Comparison of ENCODE assay signal across 18 cellular contexts in the genomic region with DNA sequence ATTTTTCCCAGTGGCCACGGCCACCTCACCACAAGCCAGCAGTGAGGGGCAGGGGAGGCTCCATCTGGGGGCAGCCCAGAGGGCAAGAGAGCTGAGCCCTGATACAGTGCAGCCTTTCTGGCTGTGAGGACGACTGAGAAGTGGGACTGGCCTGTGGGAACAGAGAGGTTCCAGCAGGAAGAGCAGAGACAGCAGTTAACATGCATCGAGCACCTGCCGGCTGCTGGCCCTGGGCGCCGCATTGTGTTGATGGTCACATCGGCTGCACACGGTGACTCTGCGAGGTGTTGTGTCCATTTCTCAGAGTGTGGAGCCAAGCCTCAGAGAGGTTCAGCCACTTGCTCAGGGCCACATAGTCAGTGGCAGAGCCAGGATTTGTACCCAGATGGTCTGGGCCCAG. TPM values are rescaled to one million over a fixed set of nuclear protein-coding genes. Genes with fewer than 3 reads are reported as not detected.
A peak's percentile ranks its signal among the peaks of the same experiment; 100 is the strongest.
DNase-seq lines count a peak whose midpoint lies in the region; ATAC-seq, FAIRE-seq and TF ChIP-seq lines count a peak whose summit lies in the region.
"Had no signal": no experiment of that assay in that cellular context is flagged by ENCODE, and none has a peak within 500 bp of the region (broad histone marks: within the 10 kb centered on the region; RNA-seq: fewer than 3 reads in every experiment).

No MANE protein-coding gene starts in this region.

- WGBS in gastroesophageal sphincter (ENCODE audit: low coverage in 1 of 2), 2 donors, result no CpG with 5 or more reads among the region's 9 CpGs

- BruUV-seq in Panc1 (replicated peaks; lab: Mats Ljungman, UMichigan), result no TSS peak

- no peak for TF ChIP-seq EP300 in gastroesophageal sphincter (IDR thresholded peaks at IDR 0.05)

- H3K4me3 ChIP-seq in left ventricle myocardium inferior, result no peak overlapping the region
- H3K4me3 ChIP-seq in Panc1 (ENCODE audit: low read depth in 2 of 2, low read length in 2 of 2), result no peak overlapping the region
- H3K4me3 ChIP-seq in gastroesophageal sphincter, result no peak overlapping the region
- H3K4me3 ChIP-seq in uterus, result no peak overlapping the region
- H3K4me3 ChIP-seq: left lung had no signal

- H3K4me1 ChIP-seq in left ventricle myocardium inferior (peaks cover 46% of the 10 kb centered on the region), Panc1 (ENCODE audit: control insufficient read depth, insufficient read depth, low read length) (peaks cover 66% of the 10 kb centered on the region), gastroesophageal sphincter (peaks cover 0 to 46% (median 8%) of the 10 kb centered on the region in 3 donors), uterus (no peaks in the 10 kb centered on the region)

- no peak for TF ChIP-seq CTCF in left ventricle myocardium inferior (IDR thresholded peaks at IDR 0.05; ENCODE audit: borderline replicate concordance)
- TF ChIP-seq CTCF in Panc1 (IDR thresholded peaks at IDR 0.05), result no peak
- no peak for TF ChIP-seq CTCF in gastroesophageal sphincter (IDR thresholded peaks at IDR 0.05)
- no peak for TF ChIP-seq CTCF in uterus (IDR thresholded peaks at IDR 0.05)

- intact Hi-C loops in left ventricle myocardium inferior (cut with micrococcal nuclease) (no loop called here), Right ventricle myocardium inferior (cut with DNase I) (no loop called here), Panc1 (cut with micrococcal nuclease; ENCODE audit: unreplicated experiment) (no loop called here), uterus (cut with DNase I; ENCODE audit: low total_unique reads) (no loop called here)

- POLR2A ChIA-PET in Panc1 (lab: Charles Lee), result interaction anchor here (0.7 kb wide), 1 partner anchor 188 kb away, joined by 3 read pairs; no protein-coding TSS in a partner anchor

- H3K9me3 ChIP-seq in left ventricle myocardium inferior (replicated peaks) (no peaks in the 10 kb centered on the region), Panc1 (ENCODE audit: control insufficient read depth, insufficient read depth, low read depth, low read length) (no peaks in the 10 kb centered on the region), gastroesophageal sphincter (no peaks in the 10 kb centered on the region), uterus (no peaks in the 10 kb centered on the region)
- H3K9me3 ChIP-seq: Caco-2, left lung had no signal

- in situ Hi-C loops in Panc1 (cut with HindIII; ENCODE audit: low pct_unique_long_range_greater_than_20kb, low sequenced_read_pairs), result no loop called here

- no peak for TF ChIP-seq POLR2A in gastroesophageal sphincter (IDR thresholded peaks at IDR 0.05)
- TF ChIP-seq POLR2A in uterus (IDR thresholded peaks at IDR 0.05), result no peak

- CTCF ChIA-PET in Panc1 (lab: Charles Lee), result interaction anchor here (3.1 to 4.2 kb wide), 2 partner anchors 11 to 16 kb away, joined by 18 to 21 read pairs; no protein-coding TSS in a partner anchor

- DNase-seq in left ventricle myocardium inferior, result no peak
- DNase-seq in Right ventricle myocardium inferior (ENCODE audit: missing footprints), result no peak
- DNase-seq in Panc1 (ENCODE audit: low read depth, low spot score), result no peak
- DNase-seq in uterus, result no peak
- no peak for DNase-seq in RCC 7860 (ENCODE audit: low spot score)
- DNase-seq in DMS 273 treated with DMSO at 0.1 percent for 48 hours (lab: John Stamatoyannopoulos, UW), result no peak
- DNase-seq in medulla oblongata (ENCODE audit: extremely low spot score), result no peak
- DNase-seq: NCI-H1048 had no signal

- H3K27me3 ChIP-seq in left ventricle myocardium inferior (ENCODE audit: low read depth) (no peaks in the 10 kb centered on the region), Panc1 (ENCODE audit: control insufficient read depth, insufficient read depth, low read length) (no peaks in the 10 kb centered on the region), gastroesophageal sphincter (no peaks in the 10 kb centered on the region), uterus (no peaks in the 10 kb centered on the region)

- ATAC-seq in Right ventricle myocardium inferior (no peak), Panc1 (peak; percentile 39), gastroesophageal sphincter (peak; percentile 2)

- H3K36me3 ChIP-seq in left ventricle myocardium inferior (no peaks in the 10 kb centered on the region), Panc1 (ENCODE audit: control insufficient read depth, insufficient read depth, low read length) (no peaks in the 10 kb centered on the region), gastroesophageal sphincter (no peaks in the 10 kb centered on the region), uterus (no peaks in the 10 kb centered on the region)
- H3K36me3 ChIP-seq: left lung had no signal

- no peak for FAIRE-seq in RCC 7860 (lab: Jason Lieb, UNC)

- H3K27ac ChIP-seq in left ventricle myocardium inferior (replicated peaks) (peak overlapping the region; percentile 42), Panc1 (ENCODE audit: low read length) (peak overlapping the region; percentile 86), gastroesophageal sphincter (peak overlapping the region in 2 of 4 donors; percentile 22 to 48), uterus (peak overlapping the region; percentile 17 to 24)
- H3K27ac ChIP-seq: left lung had no signal

RNA-seq across cellular contexts. Expression of a gene that starts 9.8 kb away (rescaled TPM):
- total RNA-seq in left ventricle myocardium inferior, result 1.6 TPM
- 0.89 TPM for total RNA-seq in Right ventricle myocardium inferior
- total RNA-seq in Panc1 (2021; ENCODE audit: unreplicated experiment), result 6.3 TPM
- 6.0 TPM for polyA plus RNA-seq in Panc1 (2012; ENCODE audit: insufficient read length)
- total RNA-seq in gastroesophageal sphincter, result 1 to 10 TPM in 2 of 4 donors, under 1 TPM in 1, not detected in 1; 0.62 to 3.9 (median 2.3) TPM
- total RNA-seq in uterus, result 1 to 10 TPM in 2 of 4 donors, not detected in 2; 5.4 to 6.2 TPM
- total RNA-seq: activated CD8-positive, alpha-beta T cell treated with anti-CD3 and anti-CD28 coated beads for 36 hours; activated T-helper 2 cell treated with anti-CD3 and anti-CD28 coated beads, Interferon-gamma antibody, Interleukin-2, Interleukin-4, amounts not matched to agents 10 μg/mL and 5 μg/mL and 100 μg/mL, durations not matched to agents 14 hours and 24 hours and 36 hours; Caco-2; dermis blood vessel endothelial cell; HT-29; SK-MEL-5; ureter had no signal
- polyA plus RNA-seq: neural cell had no signal

RNA-seq across cellular contexts. Expression of a gene that starts 16.4 kb away (rescaled TPM):
- total RNA-seq in left ventricle myocardium inferior (0.25 TPM), Right ventricle myocardium inferior (0.35 TPM), Panc1 (2021; ENCODE audit: unreplicated experiment) (0.87 TPM), gastroesophageal sphincter (under 1 TPM in 3 of 4 donors, not detected in 1; 0.27 to 0.54 (median 0.31) TPM), uterus (under 1 TPM in 2 of 4 donors, not detected in 2; 0.21 to 0.69 TPM)
- polyA plus RNA-seq in Panc1 (2012; ENCODE audit: insufficient read length), result 0.15 TPM
- total RNA-seq: left lung, SK-MEL-5, ureter had no signal

RNA-seq across cellular contexts. Expression of a gene that starts 34.8 kb away (rescaled TPM):
- total RNA-seq in left ventricle myocardium inferior, result 5.1 TPM
- total RNA-seq in Right ventricle myocardium inferior, result 2.9 TPM
- total RNA-seq in Panc1 (2021; ENCODE audit: unreplicated experiment), result 23.6 TPM
- polyA plus RNA-seq in Panc1 (2012; ENCODE audit: insufficient read length), result 16.1 TPM
- 1 to 10 TPM; 1.5 to 8.2 (median 4.5) TPM for total RNA-seq in gastroesophageal sphincter
- total RNA-seq in uterus, result 10 to 100 TPM in 1 of 4 donors, 1 to 10 TPM in 2, not detected in 1; 1.6 to 45.6 (median 8.8) TPM
- total RNA-seq: activated CD8-positive, alpha-beta T cell treated with anti-CD3 and anti-CD28 coated beads for 36 hours; activated T-helper 2 cell treated with anti-CD3 and anti-CD28 coated beads, Interferon-gamma antibody, Interleukin-2, Interleukin-4, amounts not matched to agents 10 μg/mL and 5 μg/mL and 100 μg/mL, durations not matched to agents 14 hours and 24 hours and 36 hours; HT-29 had no signal

RNA-seq across cellular contexts. Expression of a gene that starts 34.9 kb away (rescaled TPM):
- 0.05 TPM for total RNA-seq in left ventricle myocardium inferior
- total RNA-seq in Right ventricle myocardium inferior, result not detected
- 2.1 TPM for total RNA-seq in Panc1 (2021; ENCODE audit: unreplicated experiment)
- polyA plus RNA-seq in Panc1 (2012; ENCODE audit: insufficient read length), result 3.1 TPM
- total RNA-seq in gastroesophageal sphincter, result under 1 TPM in 1 of 4 donors, not detected in 3; 0.47 TPM
- total RNA-seq in uterus, result 1 to 10 TPM in 1 of 4 donors, under 1 TPM in 2, not detected in 1; under 0.01 to 2.9 (median 0.91) TPM
- total RNA-seq: activated CD8-positive, alpha-beta T cell treated with anti-CD3 and anti-CD28 coated beads for 36 hours; activated T-helper 2 cell treated with anti-CD3 and anti-CD28 coated beads, Interferon-gamma antibody, Interleukin-2, Interleukin-4, amounts not matched to agents 10 μg/mL and 5 μg/mL and 100 μg/mL, durations not matched to agents 14 hours and 24 hours and 36 hours; Caco-2; dermis blood vessel endothelial cell; SK-MEL-5 had no signal
